10 cellular contexts compared by ENCODE assay signal in genomic region chr12:11762723-11763326, GRCh38.
A peak's percentile ranks its signal among the peaks of the same experiment; 100 is the strongest.
DNase-seq lines count a peak whose midpoint lies in the region; ATAC-seq and TF ChIP-seq lines count a peak whose summit lies in the region.
"Had no signal": no experiment of that assay in that cellular context is flagged by ENCODE, and none has a peak within 500 bp of the region (broad histone marks: within the 10 kb centered on the region; RNA-seq: fewer than 3 reads in every experiment).

No MANE protein-coding gene starts in this region.

- H2AK5ac ChIP-seq in mesendoderm (ENCODE audit: low read length) = no peak overlapping the region

- no peak overlapping the region for H2BK120ac ChIP-seq in mesendoderm (ENCODE audit: low read depth, low read length)

- no peak for TF ChIP-seq CTCF in body of pancreas (IDR thresholded peaks at IDR 0.05)
- no peak for TF ChIP-seq CTCF in testis (IDR thresholded peaks at IDR 0.05)

- H3K4ac ChIP-seq in mesendoderm (ENCODE audit: low read depth, low read length) = no peak overlapping the region

- no peaks in the 10 kb centered on the region for H3K9me3 Mint-ChIP-seq in activated CD4-positive, alpha-beta T cell treated with anti-CD3 and anti-CD28 coated beads, Interleukin-2, amount 10 ng/mL, durations not matched to agents 24 days and 14 days
- no peaks in the 10 kb centered on the region for H3K9me3 Mint-ChIP-seq in stimulated activated naive CD8-positive, alpha-beta T cell treated with anti-CD3 and anti-CD28 coated beads, Interleukin-15, Interleukin-2, amounts not matched to agents 100 ng/mL and 50 ng/mL, for 24 hours

- no peak overlapping the region for H2BK5ac ChIP-seq in mesendoderm (ENCODE audit: low read length)

- no peak overlapping the region for H3K56ac ChIP-seq in mesendoderm (ENCODE audit: low read length)

- H4K8ac ChIP-seq in mesendoderm (ENCODE audit: low read depth, low read length) = no peak overlapping the region

- H3K4me2 ChIP-seq in mesendoderm (ENCODE audit: low read length) = no peak overlapping the region
- H3K4me2 ChIP-seq: A549 had no signal

- H3K27ac ChIP-seq in body of pancreas = peak overlapping the region in 3 of 4 donors; percentile 48 to 78 (median 70)
- H3K27ac ChIP-seq in testis = no peak overlapping the region
- H3K27ac ChIP-seq in mesendoderm (ENCODE audit: low read depth, low read length) = no peak overlapping the region
- H3K27ac ChIP-seq: A549 had no signal

- H2BK15ac ChIP-seq in mesendoderm (replicated peaks; ENCODE audit: low read depth) = no peak overlapping the region

- H3K79me1 ChIP-seq in mesendoderm (ENCODE audit: low read length) = no peaks in the 10 kb centered on the region

- peaks cover 47% of the 10 kb centered on the region for H3K4me1 ChIP-seq in body of pancreas
- H3K4me1 ChIP-seq in testis = peaks cover 30% of the 10 kb centered on the region
- H3K4me1 ChIP-seq in mesendoderm (ENCODE audit: control insufficient read depth, low read depth, low read length) = peaks cover 5% of the 10 kb centered on the region
- H3K4me1 ChIP-seq: A549 had no signal

- ATAC-seq in HG03064 (IDR thresholded peaks at IDR 0.05; ENCODE audit: low read depth, unreplicated experiment) (peak; percentile 32), body of pancreas (no peak), GM19351 (IDR thresholded peaks at IDR 0.05; ENCODE audit: unreplicated experiment) (no peak)
- ATAC-seq: A549 had no signal

- peak overlapping the region; percentile 85 for H3K27ac Mint-ChIP-seq in activated CD4-positive, alpha-beta T cell treated with anti-CD3 and anti-CD28 coated beads, Interleukin-2, amount 10 ng/mL, durations not matched to agents 24 days and 14 days
- peak overlapping the region; percentile 83 for H3K27ac Mint-ChIP-seq in stimulated activated naive CD8-positive, alpha-beta T cell treated with anti-CD3 and anti-CD28 coated beads, Interleukin-15, Interleukin-2, amounts not matched to agents 100 ng/mL and 50 ng/mL, for 24 hours

- H3K4me3 Mint-ChIP-seq in activated CD4-positive, alpha-beta T cell treated with anti-CD3 and anti-CD28 coated beads, Interleukin-2, amount 10 ng/mL, durations not matched to agents 24 days and 14 days = peak overlapping the region; percentile 7
- peak overlapping the region; percentile 8 for H3K4me3 Mint-ChIP-seq in stimulated activated naive CD8-positive, alpha-beta T cell treated with anti-CD3 and anti-CD28 coated beads, Interleukin-15, Interleukin-2, amounts not matched to agents 100 ng/mL and 50 ng/mL, for 24 hours

- H3K27me3 Mint-ChIP-seq in activated CD4-positive, alpha-beta T cell treated with anti-CD3 and anti-CD28 coated beads, Interleukin-2, amount 10 ng/mL, durations not matched to agents 24 days and 14 days = no peaks in the 10 kb centered on the region
- H3K27me3 Mint-ChIP-seq in stimulated activated naive CD8-positive, alpha-beta T cell treated with anti-CD3 and anti-CD28 coated beads, Interleukin-15, Interleukin-2, amounts not matched to agents 100 ng/mL and 50 ng/mL, for 24 hours = no peaks in the 10 kb centered on the region

- no peak for DNase-seq in activated CD4-positive, alpha-beta T cell treated with anti-CD3 and anti-CD28 coated beads, Interleukin-2, amount 10 ng/mL, durations not matched to agents 24 days and 14 days
- DNase-seq in activated CD4-positive, alpha-beta T cell treated with anti-CD3 and anti-CD28 coated beads, Interleukin-2, amount 50 U/mL, for 48 hours = no peak
- DNase-seq in body of pancreas (no peak), testis (no peak), mesendoderm (no peak)
- DNase-seq: NCI-H226 had no signal

- H3K4me1 Mint-ChIP-seq in activated CD4-positive, alpha-beta T cell treated with anti-CD3 and anti-CD28 coated beads, Interleukin-2, amount 10 ng/mL, durations not matched to agents 24 days and 14 days = peaks cover 79% of the 10 kb centered on the region
- H3K4me1 Mint-ChIP-seq in stimulated activated naive CD8-positive, alpha-beta T cell treated with anti-CD3 and anti-CD28 coated beads, Interleukin-15, Interleukin-2, amounts not matched to agents 100 ng/mL and 50 ng/mL, for 24 hours (ENCODE audit: low read depth) = peaks cover 90% of the 10 kb centered on the region

- H3K36me3 ChIP-seq in body of pancreas (replicated peaks in 1 of 2; ENCODE audit: insufficient read depth in 1 of 2, low read depth in 2 of 2) (no peaks in the 10 kb centered on the region), testis (ENCODE audit: low read depth, missing control alignments) (no peaks in the 10 kb centered on the region), mesendoderm (ENCODE audit: control insufficient read depth, insufficient read depth, low read length) (no peaks in the 10 kb centered on the region)

- 72 to 89% methylated on average over 9 of the region's 9 CpGs for WGBS in body of pancreas, 2 donors
- 84 to 93% methylated on average over 9 of the region's 9 CpGs for WGBS in testis, 2 donors
- no CpG with 5 or more reads among the region's 9 CpGs for WGBS in mesendoderm (ENCODE audit: extremely low coverage, insufficient coverage, low lambda C conversion rate)

- H3K27me3 ChIP-seq in body of pancreas (no peaks in the 10 kb centered on the region), testis (no peaks in the 10 kb centered on the region), mesendoderm (ENCODE audit: insufficient read depth, low read length, poor library complexity) (no peaks in the 10 kb centered on the region)

- no peaks in the 10 kb centered on the region for H3K79me2 ChIP-seq in mesendoderm (ENCODE audit: control insufficient read depth, insufficient read depth, low read length)

- H3K18ac ChIP-seq in mesendoderm (ENCODE audit: low read length) = no peak overlapping the region

- H4K5ac ChIP-seq in mesendoderm (ENCODE audit: low read length) = no peak overlapping the region

- H3K23ac ChIP-seq in mesendoderm (ENCODE audit: low read length) = no peak overlapping the region

- peaks cover 69% of the 10 kb centered on the region for H3K36me3 Mint-ChIP-seq in activated CD4-positive, alpha-beta T cell treated with anti-CD3 and anti-CD28 coated beads, Interleukin-2, amount 10 ng/mL, durations not matched to agents 24 days and 14 days (ENCODE audit: low read depth)
- peaks cover 15% of the 10 kb centered on the region for H3K36me3 Mint-ChIP-seq in stimulated activated naive CD8-positive, alpha-beta T cell treated with anti-CD3 and anti-CD28 coated beads, Interleukin-15, Interleukin-2, amounts not matched to agents 100 ng/mL and 50 ng/mL, for 24 hours (ENCODE audit: low read depth)

- H3K9me3 ChIP-seq in body of pancreas (no peaks in the 10 kb centered on the region), testis (no peaks in the 10 kb centered on the region)
- H3K9me3 ChIP-seq: A549 had no signal

- TF ChIP-seq POLR2A in body of pancreas (IDR thresholded peaks at IDR 0.05) (no peak), testis (IDR thresholded peaks at IDR 0.05) (no peak)

- no peak overlapping the region for H3K4me3 ChIP-seq in body of pancreas
- no peak overlapping the region for H3K4me3 ChIP-seq in testis
- no peak overlapping the region for H3K4me3 ChIP-seq in mesendoderm (ENCODE audit: low read length)
- H3K4me3 ChIP-seq: A549 had no signal

- intact Hi-C loops in activated CD4-positive, alpha-beta T cell treated with anti-CD3 and anti-CD28 coated beads, Interleukin-2, amount 10 ng/mL, durations not matched to agents 24 days and 14 days (cut with micrococcal nuclease) = no loop called here
- intact Hi-C loops in body of pancreas (cut with DNase I) (no loop called here), testis (cut with DNase I; ENCODE audit: low total_unique reads) (no loop called here)

- no peak overlapping the region for H3K9ac ChIP-seq in mesendoderm (ENCODE audit: low read length)

Comparison
In these comparisons a context has a peak if more than half of its experiments do, and no peak if none do; other contexts are left out.
1. H3K27ac ChIP-seq: peak in body of pancreas (3 of 4); none in testis (0 of 2) and mesendoderm (single experiment).